ENCODE assay signal across 24 cellular contexts in genomic region chr17:14670861-14671260, GRCh38.
"Had no signal": no experiment of that assay in that cellular context is flagged by ENCODE, and none has a peak within 500 bp of the region (broad histone marks: within the 10 kb centered on the region; RNA-seq: fewer than 3 reads in every experiment).

No MANE protein-coding gene starts in this region.

- DNase-seq: activated CD4-positive, alpha-beta memory T cell treated with anti-CD3 and anti-CD28 coated beads for 36 hours; activated CD4-positive, alpha-beta T cell treated with anti-CD3 and anti-CD28 coated beads for 36 hours; activated CD4-positive, alpha-beta T cell treated with anti-CD3 and anti-CD28 coated beads, Interleukin-2, amount 10 ng/mL, durations not matched to agents 24 days and 14 days; activated CD4-positive, CD25-positive, alpha-beta regulatory T cell; activated CD4-positive, CD25-positive, alpha-beta regulatory T cell treated with anti-CD3 and anti-CD28 coated beads, Interleukin-2, amount 50 U/mL, for 72 hours; activated CD8-positive, alpha-beta memory T cell treated with anti-CD3 and anti-CD28 coated beads, Interleukin-2, amount 10 ng/mL, durations not matched to agents 7 days and 5 days; activated CD8-positive, alpha-beta memory T cell treated with anti-CD3 and anti-CD28 coated beads, Interleukin-2, amount 50 U/mL, for 4 hours; activated CD8-positive, alpha-beta T cell treated with anti-CD3 and anti-CD28 coated beads, Interleukin-2, amount 10 ng/mL, durations not matched to agents 7 days and 5 days; activated effector memory CD4-positive, alpha-beta T cell treated with anti-CD3 and anti-CD28 coated beads, Interleukin-2, amount 50 U/mL, for 16 hours; activated naive CD4-positive, alpha-beta T cell treated with anti-CD3 and anti-CD28 coated beads for 36 hours; activated naive CD8-positive, alpha-beta T cell treated with anti-CD3 and anti-CD28 coated beads for 36 hours; activated naive CD8-positive, alpha-beta T cell treated with anti-CD3 and anti-CD28 coated beads, Interleukin-2, amount 50 U/mL, for 24 hours; activated T-cell treated with anti-CD3 and anti-CD28 coated beads, Interleukin-2, amount 50 U/mL, for 1 hour; activated T-cell treated with anti-CD3 and anti-CD28 coated beads, Interleukin-2, amount 50 U/mL, for 48 hours; adrenal gland; amygdala; aorta; brain microvascular endothelial cell; caudate nucleus; colonic mucosa; effector CD8-positive, alpha-beta T cell; foreskin fibroblast; head of caudate nucleus; T-helper 2 cell had no signal

- H3K4me3 ChIP-seq: adrenal gland, colonic mucosa had no signal
